ENCODE assay signal across 1 cellular context in genomic region chr3:12799525-12800440, GRCh38.
TF ChIP-seq lines count a peak whose summit lies in the region.

No MANE protein-coding gene starts in this region.

TF ChIP-seq in GM12878, 131 proteins besides CTCF, POLR2A, EP300 and RAD21:
- no peak for TF ChIP-seq ZSCAN29 (IDR thresholded peaks at IDR 0.05)
- no peak for TF ChIP-seq CHD2 (IDR thresholded peaks at IDR 0.05; ENCODE audit: borderline replicate concordance, low read depth, low read length)
- TF ChIP-seq PBX3 (IDR thresholded peaks at IDR 0.05; ENCODE audit: insufficient replicate concordance, low read depth, low read length), result no peak
TF ChIP-seq in GM12878: peak in this region for 0.
